1 cellular context compared by ENCODE assay signal in the genomic region with DNA sequence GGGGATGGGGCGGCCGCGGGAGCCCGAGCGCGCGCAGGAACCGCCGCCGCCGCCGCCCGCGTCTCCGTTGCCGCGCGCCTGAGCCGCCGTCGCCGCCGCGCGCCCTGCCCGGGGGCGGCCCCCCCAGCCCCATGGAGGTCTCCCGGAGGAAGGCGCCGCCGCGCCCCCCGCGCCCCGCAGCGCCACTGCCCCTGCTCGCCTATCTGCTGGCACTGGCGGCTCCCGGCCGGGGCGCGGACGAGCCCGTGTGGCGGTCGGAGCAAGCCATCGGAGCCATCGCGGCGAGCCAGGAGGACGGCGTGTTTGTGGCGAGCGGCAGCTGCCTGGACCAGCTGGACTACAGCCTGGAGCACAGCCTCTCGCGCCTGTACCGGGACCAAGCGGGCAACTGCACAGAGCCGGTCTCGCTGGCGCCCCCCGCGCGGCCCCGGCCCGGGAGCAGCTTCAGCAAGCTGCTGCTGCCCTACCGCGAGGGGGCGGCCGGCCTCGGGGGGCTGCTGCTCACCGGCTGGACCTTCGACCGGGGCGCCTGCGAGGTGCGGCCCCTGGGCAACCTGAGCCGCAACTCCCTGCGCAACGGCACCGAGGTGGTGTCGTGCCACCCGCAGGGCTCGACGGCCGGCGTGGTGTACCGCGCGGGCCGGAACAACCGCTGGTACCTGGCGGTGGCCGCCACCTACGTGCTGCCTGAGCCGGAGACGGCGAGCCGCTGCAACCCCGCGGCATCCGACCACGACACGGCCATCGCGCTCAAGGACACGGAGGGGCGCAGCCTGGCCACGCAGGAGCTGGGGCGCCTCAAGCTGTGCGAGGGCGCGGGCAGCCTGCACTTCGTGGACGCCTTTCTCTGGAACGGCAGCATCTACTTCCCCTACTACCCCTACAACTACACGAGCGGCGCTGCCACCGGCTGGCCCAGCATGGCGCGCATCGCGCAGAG.
A peak's percentile ranks its signal among the peaks of the same experiment; 100 is the strongest.
TF ChIP-seq lines count a peak whose summit lies in the region.

No MANE protein-coding gene starts in this region.

TF ChIP-seq in H1, 55 proteins besides CTCF, POLR2A, EP300 and RAD21 (continued from another document):
- no peak for TF ChIP-seq CHD7 (IDR thresholded peaks at IDR 0.05; ENCODE audit: insufficient replicate concordance, low read length)
- no peak for TF ChIP-seq BRCA1 (IDR thresholded peaks at IDR 0.05; ENCODE audit: low read depth, low read length)
- TF ChIP-seq FOSL1 (IDR thresholded peaks at IDR 0.05; ENCODE audit: insufficient read depth, low read depth, low read length), result no peak
- TF ChIP-seq ASH2L (IDR thresholded peaks at IDR 0.05; ENCODE audit: low read length), result peak; percentile 20
- TF ChIP-seq CEBPB (IDR thresholded peaks at IDR 0.05; ENCODE audit: low read depth, low read length), result no peak
- no peak for TF ChIP-seq POU5F1 (IDR thresholded peaks at IDR 0.05; ENCODE audit: low read depth, low read length)
- no peak for TF ChIP-seq EZH2 (IDR thresholded peaks at IDR 0.05; ENCODE audit: low read depth, low read length, severe bottlenecking)
- TF ChIP-seq KDM5A (IDR thresholded peaks at IDR 0.05; ENCODE audit: low read length), result no peak
- no peak for TF ChIP-seq PHF8 (conservative IDR thresholded peaks at IDR 0.05; ENCODE audit: low read depth, low read length)
- TF ChIP-seq CHD1 (IDR thresholded peaks at IDR 0.05; ENCODE audit: low read depth, low read length), result no peak
- no peak for TF ChIP-seq SIX5 (IDR thresholded peaks at IDR 0.05; ENCODE audit: low read depth, low read length)
- TF ChIP-seq SP4 (IDR thresholded peaks at IDR 0.05; ENCODE audit: low read length), result no peak
- TF ChIP-seq ATF2 (IDR thresholded peaks at IDR 0.05; ENCODE audit: low read length), result no peak
- TF ChIP-seq POLR2AphosphoS5 (IDR thresholded peaks at IDR 0.05; ENCODE audit: low read depth, low read length), result no peak
- no peak; the same call in 1 of the 2 replicates for TF ChIP-seq TBP (IDR thresholded peaks at IDR 0.05; ENCODE audit: low read depth, low read length)
- no peak for TF ChIP-seq NANOG (IDR thresholded peaks at IDR 0.05; ENCODE audit: insufficient read depth, low read depth, low read length, poor library complexity, severe bottlenecking)
- no peak for TF ChIP-seq SRF (IDR thresholded peaks at IDR 0.05; ENCODE audit: low read depth, low read length)
- no peak for TF ChIP-seq ZNF274 (IDR thresholded peaks at IDR 0.05; ENCODE audit: borderline replicate concordance, extremely low read depth, low read length)
- no peak for TF ChIP-seq RFX5 (IDR thresholded peaks at IDR 0.05; ENCODE audit: borderline replicate concordance, low read depth, low read length)
- no peak for TF ChIP-seq SIRT6 (IDR thresholded peaks at IDR 0.05; ENCODE audit: low read length)
- TF ChIP-seq RXRA (IDR thresholded peaks at IDR 0.05; ENCODE audit: insufficient read depth, low read depth, low read length), result no peak
- 0 out of 2 replicates have a peak, but pooled peaks have one; percentile 47 for TF ChIP-seq E2F6 (IDR thresholded peaks at IDR 0.05)
- no peak for TF ChIP-seq NRF1 (IDR thresholded peaks at IDR 0.05; ENCODE audit: low read depth, low read length)
- TF ChIP-seq CHD2 (IDR thresholded peaks at IDR 0.05; ENCODE audit: low read length), result no peak
- TF ChIP-seq CBX5 (IDR thresholded peaks at IDR 0.05; ENCODE audit: low read depth, low read length), result no peak
- no peak for TF ChIP-seq SIN3A (conservative IDR thresholded peaks at IDR 0.05 in 1 of 2, IDR thresholded peaks at IDR 0.05 in 1 of 2; ENCODE audit: low read depth in 1 of 2, low read length in 2 of 2)
- no peak for TF ChIP-seq MAFK (IDR thresholded peaks at IDR 0.05; ENCODE audit: low read depth, low read length)
- TF ChIP-seq, protein P1, sequence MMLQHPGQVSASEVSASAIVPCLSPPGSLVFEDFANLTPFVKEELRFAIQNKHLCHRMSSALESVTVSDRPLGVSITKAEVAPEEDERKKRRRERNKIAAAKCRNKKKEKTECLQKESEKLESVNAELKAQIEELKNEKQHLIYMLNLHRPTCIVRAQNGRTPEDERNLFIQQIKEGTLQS (IDR thresholded peaks at IDR 0.05; ENCODE audit: insufficient read depth, low read depth, low read length), result no peak
- peak; percentile 51 for TF ChIP-seq MAX (IDR thresholded peaks at IDR 0.05)
- TF ChIP-seq SP1 (IDR thresholded peaks at IDR 0.05; ENCODE audit: low read depth, low read length), result no peak
- no peak for TF ChIP-seq CREB1 (IDR thresholded peaks at IDR 0.05)
- TF ChIP-seq BACH1 (IDR thresholded peaks at IDR 0.05; ENCODE audit: low read length), result no peak
- TF ChIP-seq SUZ12 (IDR thresholded peaks at IDR 0.05; ENCODE audit: low read length), result no peak; the same call in 1 of the 2 replicates
- TF ChIP-seq RBBP5 (IDR thresholded peaks at IDR 0.05; ENCODE audit: borderline replicate concordance, low read depth, low read length), result peak; percentile 94; the same call in 1 of the 2 replicates
- TF ChIP-seq EGR1 (IDR thresholded peaks at IDR 0.05; ENCODE audit: borderline replicate concordance, low read depth, low read length), result no peak
- TF ChIP-seq JUND (IDR thresholded peaks at IDR 0.05; ENCODE audit: low read length), result no peak
- no peak for TF ChIP-seq JUN (IDR thresholded peaks at IDR 0.05; ENCODE audit: low read depth, low read length)
- no peak for TF ChIP-seq GABPA (IDR thresholded peaks at IDR 0.05; ENCODE audit: borderline replicate concordance, insufficient read depth, low read length)
- TF ChIP-seq, protein P2, sequence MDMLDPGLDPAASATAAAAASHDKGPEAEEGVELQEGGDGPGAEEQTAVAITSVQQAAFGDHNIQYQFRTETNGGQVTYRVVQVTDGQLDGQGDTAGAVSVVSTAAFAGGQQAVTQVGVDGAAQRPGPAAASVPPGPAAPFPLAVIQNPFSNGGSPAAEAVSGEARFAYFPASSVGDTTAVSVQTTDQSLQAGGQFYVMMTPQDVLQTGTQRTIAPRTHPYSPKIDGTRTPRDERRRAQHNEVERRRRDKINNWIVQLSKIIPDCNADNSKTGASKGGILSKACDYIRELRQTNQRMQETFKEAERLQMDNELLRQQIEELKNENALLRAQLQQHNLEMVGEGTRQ (IDR thresholded peaks at IDR 0.05; ENCODE audit: low read length), result no peak
- TF ChIP-seq TEAD4 (IDR thresholded peaks at IDR 0.05; ENCODE audit: low read depth, low read length), result no peak
- TF ChIP-seq GTF2F1 (IDR thresholded peaks at IDR 0.05; ENCODE audit: borderline replicate concordance, low read depth, low read length), result no peak
- no peak for TF ChIP-seq CBX8 (IDR thresholded peaks at IDR 0.05; ENCODE audit: borderline replicate concordance, low read depth, low read length)
- TF ChIP-seq HDAC2 (IDR thresholded peaks at IDR 0.05; ENCODE audit: borderline replicate concordance in 1 of 2, low read depth in 2 of 2, low read length in 2 of 2), result 0 out of 4 replicates have a peak, but pooled peaks of 1 of the 2 experiments have one; percentile 37
- no peak for TF ChIP-seq BCL11A (IDR thresholded peaks at IDR 0.05; ENCODE audit: low read depth in 2 of 2, low read length in 2 of 2)
- no peak for TF ChIP-seq TCF12 (IDR thresholded peaks at IDR 0.05; ENCODE audit: low read depth, low read length)
- TF ChIP-seq TAF7 (optimal IDR thresholded peaks at IDR 0.05; ENCODE audit: borderline replicate concordance, low read depth, low read length), result peak; percentile 30
- TF ChIP-seq SP2 (IDR thresholded peaks at IDR 0.05; ENCODE audit: low read length), result no peak
- no peak for TF ChIP-seq CTBP2 (IDR thresholded peaks at IDR 0.05; ENCODE audit: borderline replicate concordance, insufficient read depth, insufficient read length, low read length)
- TF ChIP-seq HDAC6 (IDR thresholded peaks at IDR 0.05; ENCODE audit: low read depth, low read length), result no peak
- 0 out of 2 replicates have a peak, but pooled peaks have one; percentile 7 for TF ChIP-seq YY1 (IDR thresholded peaks at IDR 0.05; ENCODE audit: low read depth, low read length)
